8 cellular contexts compared by ENCODE assay signal in the genomic region with DNA sequence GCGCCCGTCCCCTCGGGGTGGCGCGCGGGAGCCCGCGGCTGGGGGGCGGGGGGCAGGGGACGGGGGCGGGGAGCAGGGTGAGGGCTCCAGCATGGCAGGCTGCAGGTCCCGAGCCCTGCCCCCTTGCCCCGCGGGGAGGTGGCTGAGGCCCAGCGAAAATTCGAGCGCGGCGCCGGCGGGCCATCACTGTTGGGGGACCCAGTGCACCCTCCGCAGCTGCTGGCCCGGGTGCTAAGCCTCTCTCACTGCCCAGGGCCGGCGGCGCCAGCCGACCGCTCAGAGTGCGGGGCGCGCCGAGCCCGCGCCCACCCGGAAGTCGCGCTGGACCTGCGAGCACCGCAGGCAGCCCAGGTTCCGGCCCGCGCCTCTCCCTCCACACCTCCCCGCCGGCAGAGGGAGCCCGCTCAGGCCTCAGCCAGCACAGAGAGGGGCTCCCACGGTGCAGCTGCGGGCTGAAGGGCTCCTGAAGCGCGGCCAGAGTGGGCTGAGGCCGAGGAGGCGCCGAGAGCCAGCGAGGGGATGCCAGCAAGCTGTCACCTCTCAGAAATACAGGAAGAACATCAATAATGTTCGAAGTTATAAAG.
A peak's percentile ranks its signal among the peaks of the same experiment; 100 is the strongest.
DNase-seq lines count a peak whose midpoint lies in the region; ATAC-seq, FAIRE-seq and TF ChIP-seq lines count a peak whose summit lies in the region.
"Not testable (repeated sequence)": the region's sequence is repeated elsewhere in the genome, so short reads cannot be mapped to it uniquely, and the experiment has no call there.

No MANE protein-coding gene starts in this region.

- not testable (repeated sequence) for H3K23me2 ChIP-seq in H1 (ENCODE audit: low read depth, low read length)

- H2AK5ac ChIP-seq in H1 (ENCODE audit: low read depth, low read length) = not testable (repeated sequence)

- not testable (repeated sequence) for H2AFZ ChIP-seq in H1 (ENCODE audit: low read length)
- peak overlapping the region; percentile 84 for H2AFZ ChIP-seq in smooth muscle cell (ENCODE audit: low read depth)

- not testable (repeated sequence) for H3K36me3 Mint-ChIP-seq in activated T-cell treated with anti-CD3 and anti-CD28 coated beads, Interleukin-2, amount 50 U/mL, for 24 hours (ENCODE audit: low read depth)

- intact Hi-C loops in right lobe of liver (cut with DNase I) = not testable (repeated sequence)

- H3K4me1 ChIP-seq in SJCRH30; H1 (replicated peaks in 1 of 4; ENCODE audit: control insufficient read depth in 3 of 4, insufficient read depth in 4 of 4, low read length in 3 of 4); right lobe of liver; smooth muscle cell (ENCODE audit: low read depth); urinary bladder (ENCODE audit: insufficient read depth): not testable (repeated sequence)

- H2BK20ac ChIP-seq in H1 (ENCODE audit: low read length) = not testable (repeated sequence)

- not testable (repeated sequence) for H4K8ac ChIP-seq in H1 (ENCODE audit: extremely low read depth, insufficient read depth, low read length)

- TF ChIP-seq CTCF in GM12865 (IDR thresholded peaks at IDR 0.05; ENCODE audit: insufficient read depth, low read depth, low read length, missing control alignments) (peak; percentile 46), H1 (IDR thresholded peaks at IDR 0.05; ENCODE audit: control extremely low read depth in 1 of 3, insufficient read depth in 1 of 3, low read depth in 1 of 3, low read length in 3 of 3) (peak in 2 of 3 experiments; percentile 39; a peak in 3 of 4 replicates), right lobe of liver (IDR thresholded peaks at IDR 0.05) (peak; percentile 53 to 76 (median 57)), smooth muscle cell (IDR thresholded peaks at IDR 0.05; ENCODE audit: borderline replicate concordance, insufficient read depth, poor library complexity, severe bottlenecking) (peak; percentile 56)

- H3K27me3 Mint-ChIP-seq in activated T-cell treated with anti-CD3 and anti-CD28 coated beads, Interleukin-2, amount 50 U/mL, for 24 hours = not testable (repeated sequence)

- not testable (repeated sequence) for H3K27me3 ChIP-seq in SJCRH30; H1 (replicated peaks in 1 of 4; ENCODE audit: control insufficient read depth in 3 of 4, extremely low read depth in 1 of 4, insufficient read depth in 3 of 4, low read length in 3 of 4); right lobe of liver; smooth muscle cell (ENCODE audit: low read depth)

- H3K4me1 Mint-ChIP-seq in activated T-cell treated with anti-CD3 and anti-CD28 coated beads, Interleukin-2, amount 50 U/mL, for 24 hours (ENCODE audit: low read depth) = peaks cover 12% of the 10 kb centered on the region

- not testable (repeated sequence) for H3K36me3 ChIP-seq in SJCRH30; H1 (ENCODE audit: control insufficient read depth in 2 of 4, insufficient read depth in 4 of 4, low read length in 3 of 4); right lobe of liver; smooth muscle cell (ENCODE audit: low read depth); urinary bladder (ENCODE audit: insufficient read depth)

- H3K14ac ChIP-seq in H1 (ENCODE audit: insufficient read length) = not testable (repeated sequence)

- H4K5ac ChIP-seq in H1 (ENCODE audit: insufficient read length, low read depth, low read length) = not testable (repeated sequence)

- not testable (repeated sequence) for H3K23ac ChIP-seq in H1 (ENCODE audit: insufficient read length)

- H3K79me1 ChIP-seq in H1 (ENCODE audit: low read depth, low read length) = not testable (repeated sequence)

- peak; percentile 31 to 43 for TF ChIP-seq RAD21 in H1 (IDR thresholded peaks at IDR 0.05 in 1 of 2, conservative IDR thresholded peaks at IDR 0.05 in 1 of 2; ENCODE audit: low read depth in 2 of 2, low read length in 2 of 2)

- H3K27ac Mint-ChIP-seq in activated T-cell treated with anti-CD3 and anti-CD28 coated beads, Interleukin-2, amount 50 U/mL, for 24 hours = peak overlapping the region; percentile 84

- not testable (repeated sequence) for H3K56ac ChIP-seq in H1 (replicated peaks; ENCODE audit: insufficient read length, low read depth, low read length)

- TF ChIP-seq EP300 in H1 (IDR thresholded peaks at IDR 0.05; ENCODE audit: borderline replicate concordance in 1 of 2, low read depth in 2 of 2, low read length in 2 of 2) = not testable (repeated sequence)

- not testable (repeated sequence) for TF ChIP-seq POLR2A in H1 (IDR thresholded peaks at IDR 0.05; ENCODE audit: control extremely low read depth in 1 of 2, low read depth in 2 of 2, low read length in 2 of 2)
- TF ChIP-seq POLR2A in right lobe of liver (IDR thresholded peaks at IDR 0.05) = peak; percentile 69

- H3K9ac ChIP-seq in H1 (replicated peaks in 1 of 4; ENCODE audit: extremely low read depth in 1 of 4, low read depth in 3 of 4, low read length in 3 of 4) = peak overlapping the region in 2 of 4 experiments; percentile 44 to 56; a peak in 2 of 7 replicates
- H3K9ac ChIP-seq in smooth muscle cell (ENCODE audit: low read depth) = peak overlapping the region; percentile 60

- not testable (repeated sequence) for H2BK5ac ChIP-seq in H1 (ENCODE audit: low read depth, low read length)

- not testable (repeated sequence) for H2BK120ac ChIP-seq in H1 (replicated peaks; ENCODE audit: low read depth, low read length)

- H3F3A ChIP-seq in smooth muscle cell (ENCODE audit: low read depth) = not testable (repeated sequence)

- not testable (repeated sequence) for H3K18ac ChIP-seq in H1 (ENCODE audit: extremely low read depth, low read length)

- not testable (repeated sequence) for H3K79me2 ChIP-seq in H1 (ENCODE audit: control insufficient read depth in 1 of 2, insufficient read depth in 2 of 2, low read length in 2 of 2); smooth muscle cell (ENCODE audit: low read depth)

- not testable (repeated sequence) for H3K4ac ChIP-seq in H1 (replicated peaks; ENCODE audit: insufficient read length, low read depth, low read length)

- H3K4me2 ChIP-seq in H1 (ENCODE audit: insufficient read depth in 1 of 2, low read depth in 2 of 2, low read length in 2 of 2) (peak overlapping the region; percentile 51 to 54; a peak in 2 of 4 replicates), smooth muscle cell (peak overlapping the region; percentile 90)

- DNase-seq in GM12865 (ENCODE audit: low read depth) = peak; percentile 90
- DNase-seq in NCI-H1105 (lab: John Stamatoyannopoulos, UW) = peak; percentile 71
- peak; percentile 78 to 87 for DNase-seq in SJCRH30
- peak; percentile 91 for DNase-seq in activated T-cell treated with anti-CD3 and anti-CD28 coated beads, Interleukin-2, amount 50 U/mL, for 24 hours
- DNase-seq in H1 (ENCODE audit: low read depth in 1 of 2, low spot score in 2 of 2) = peak in 1 of 2 experiments; percentile 88
- DNase-seq in right lobe of liver = peak; percentile 87 to 90 (median 89)
- not testable (repeated sequence) for DNase-seq in smooth muscle cell (lab: John Stamatoyannopoulos, UW; ENCODE audit: unreplicated experiment)

- not testable (repeated sequence) for H3K9me3 Mint-ChIP-seq in activated T-cell treated with anti-CD3 and anti-CD28 coated beads, Interleukin-2, amount 50 U/mL, for 24 hours

- not testable (repeated sequence) for FAIRE-seq in H1 (lab: Jason Lieb, UNC)

- peak overlapping the region; percentile 82 for H3K4me3 Mint-ChIP-seq in activated T-cell treated with anti-CD3 and anti-CD28 coated beads, Interleukin-2, amount 50 U/mL, for 24 hours

- WGBS in H1 (ENCODE audit: extremely low coverage in 1 of 2, insufficient coverage in 1 of 2, insufficient read length in 1 of 2, insufficient replicate concordance in 2 of 2, low coverage in 1 of 2, low lambda C conversion rate in 2 of 2, missing lambda C conversion rate in 1 of 2), 2 experiments = 5% methylated on average over 9 of the region's 54 CpGs; no CpG with 5 or more reads in 1 of the 2 experiments
- under 1% methylated on average over 9 of the region's 54 CpGs for WGBS in right lobe of liver (ENCODE audit: insufficient coverage, low coverage, low lambda C conversion rate, missing lambda C conversion rate)
- under 1% methylated on average over 42 of the region's 54 CpGs for WGBS in smooth muscle cell (ENCODE audit: low lambda C conversion rate)
- under 1% methylated on average over 48 of the region's 54 CpGs for WGBS in urinary bladder

- not testable (repeated sequence) for H2BK12ac ChIP-seq in H1 (ENCODE audit: low read depth, low read length)

- not testable (repeated sequence) for H2BK15ac ChIP-seq in H1 (ENCODE audit: low read length)

- POLR2A ChIA-PET in H1 (lab: Charles Lee; ENCODE audit: partially characterized antibody) = interaction anchor here (1.1 kb wide), 1 partner anchor 190 kb away, joined by 4 read pairs; a partner anchor contains a TSS

- not testable (repeated sequence) for H4K20me1 ChIP-seq in H1 (replicated peaks in 1 of 2; ENCODE audit: control insufficient read depth in 1 of 2, insufficient read depth in 2 of 2, low read length in 2 of 2); smooth muscle cell (ENCODE audit: low read depth)

- ATAC-seq in right lobe of liver = peak; percentile 55 to 88 (median 68)

- H3K4me3 ChIP-seq in GM12865 (ENCODE audit: low read depth, low read length) = peak overlapping the region; percentile 52
- peak overlapping the region; percentile 74 for H3K4me3 ChIP-seq in SJCRH30
- H3K4me3 ChIP-seq in H1 (ENCODE audit: extremely low read depth in 1 of 4, insufficient read depth in 2 of 4, low read depth in 3 of 4, low read length in 4 of 4) = peak overlapping the region in 3 of 4 experiments; percentile 12 to 60 (median 43); a peak in 6 of 8 replicates
- H3K4me3 ChIP-seq in right lobe of liver = peak overlapping the region; percentile 53 to 66 (median 58)
- H3K4me3 ChIP-seq in smooth muscle cell = peak overlapping the region; percentile 70
- H3K4me3 ChIP-seq in urinary bladder (ENCODE audit: low read depth, low read length) = peak overlapping the region; percentile 43

- H3K9me3 ChIP-seq in SJCRH30 (replicated peaks); H1 (ENCODE audit: insufficient read depth in 2 of 2, low read depth in 1 of 2, low read length in 1 of 2); right lobe of liver; smooth muscle cell (replicated peaks; ENCODE audit: low read depth): not testable (repeated sequence)

- H4K91ac ChIP-seq in H1 (replicated peaks; ENCODE audit: insufficient read length, low read length) = not testable (repeated sequence)

- CTCF ChIA-PET in H1 (lab: Charles Lee; ENCODE audit: partially characterized antibody) = not testable (repeated sequence)

- H3K27ac ChIP-seq in SJCRH30 (peak overlapping the region; percentile 72), right lobe of liver (peak overlapping the region; percentile 87 to 97 (median 95)), smooth muscle cell (ENCODE audit: low read depth) (peak overlapping the region; percentile 34), urinary bladder (ENCODE audit: low read depth) (peak overlapping the region; percentile 77)
- H3K27ac ChIP-seq in H1 (ENCODE audit: low read depth, low read length) = not testable (repeated sequence)
